16 cellular contexts compared by ENCODE assay signal in the genomic region with DNA sequence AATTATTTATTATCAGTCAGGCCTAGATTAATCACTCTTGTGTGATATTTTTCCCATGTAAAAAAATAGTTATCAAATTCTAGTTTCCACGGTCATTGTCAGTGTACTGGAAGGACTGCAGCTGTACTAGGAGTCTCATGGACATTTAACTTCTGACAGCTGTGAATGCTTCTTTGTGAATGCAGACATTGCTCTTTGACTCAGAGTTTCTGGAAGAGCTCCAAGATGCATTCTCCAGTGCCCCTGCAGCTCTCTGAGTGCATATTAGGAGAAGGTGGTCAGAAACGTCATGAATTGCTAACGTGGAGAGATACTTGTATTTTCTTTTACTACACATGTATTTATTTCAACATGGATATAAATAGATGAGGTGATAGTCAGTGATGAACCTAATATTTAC. TPM values are rescaled to one million over a fixed set of nuclear protein-coding genes. Genes with fewer than 3 reads are reported as not detected.
DNase-seq lines count a peak whose midpoint lies in the region; ATAC-seq and TF ChIP-seq lines count a peak whose summit lies in the region.
"Had no signal": no experiment of that assay in that cellular context is flagged by ENCODE, and none has a peak within 500 bp of the region (broad histone marks: within the 10 kb centered on the region; RNA-seq: fewer than 3 reads in every experiment).

No MANE protein-coding gene starts in this region.

- no peak overlapping the region for H3K4me2 ChIP-seq in Karpas-422 (ENCODE audit: low read depth, low read length, poor library complexity, severe bottlenecking)

- H3K27me3 ChIP-seq in Karpas-422 (ENCODE audit: low read length) (no peaks in the 10 kb centered on the region), kidney epithelial cell (ENCODE audit: control insufficient read depth, insufficient read depth, low read length) (no peaks in the 10 kb centered on the region), H7 (ENCODE audit: control insufficient read depth, insufficient read depth, low read length) (no peaks in the 10 kb centered on the region)
- H3K27me3 ChIP-seq: SJSA1 had no signal

- H3K27ac ChIP-seq in Karpas-422 (ENCODE audit: low read length) = no peak overlapping the region
- H3K27ac ChIP-seq: prostate gland, SJSA1 had no signal

- no peaks in the 10 kb centered on the region for H3K36me3 Mint-ChIP-seq in CD14-positive monocyte
- H3K36me3 Mint-ChIP-seq: IgD-negative memory B cell; naive thymus-derived CD8-positive, alpha-beta T cell had no signal

- DNase-seq in COLO829 (ENCODE audit: low spot score) = peak; percentile 44
- no peak for DNase-seq in Karpas-422
- peak; percentile 94 for DNase-seq in SK-MEL-5 (ENCODE audit: low read depth, low spot score)
- peak; percentile 49 for DNase-seq in kidney epithelial cell (ENCODE audit: low read depth)
- no peak for DNase-seq in H7
- DNase-seq in stimulated activated naive CD8-positive, alpha-beta T cell treated with anti-CD3 and anti-CD28 coated beads, Interleukin-15, Interleukin-2, amounts not matched to agents 100 U/mL and 50 U/mL, for 24 hours = no peak
- DNase-seq in CD14-positive monocyte (ENCODE audit: low spot score) = no peak
- DNase-seq: activated CD4-positive, alpha-beta T cell treated with anti-CD3 and anti-CD28 coated beads, Interleukin-2, amount 50 U/mL, for 4 hours; activated T-cell treated with anti-CD3 and anti-CD28 coated beads, Interleukin-2, amount 50 U/mL, for 4 hours; naive thymus-derived CD8-positive, alpha-beta T cell; NCI-H1436 had no signal

- no peaks in the 10 kb centered on the region for H3K9me3 Mint-ChIP-seq in CD14-positive monocyte
- H3K9me3 Mint-ChIP-seq: activated T-cell treated with anti-CD3 and anti-CD28 coated beads, Interleukin-2, amount 50 U/mL, for 4 hours had no signal

- peaks cover 13% of the 10 kb centered on the region for H3K4me1 ChIP-seq in Karpas-422 (ENCODE audit: low read length)
- H3K4me1 ChIP-seq: prostate gland, SJSA1 had no signal

- no peaks in the 10 kb centered on the region for H3K36me3 ChIP-seq in Karpas-422 (ENCODE audit: insufficient read depth, low read length)
- H3K36me3 ChIP-seq in kidney epithelial cell (ENCODE audit: control insufficient read depth, insufficient read depth, low read length) = no peaks in the 10 kb centered on the region
- no peaks in the 10 kb centered on the region for H3K36me3 ChIP-seq in H7 (replicated peaks; ENCODE audit: control insufficient read depth, insufficient read depth, low read length)
- H3K36me3 ChIP-seq: prostate gland, SJSA1 had no signal

- H3K4me3 ChIP-seq in Karpas-422 (ENCODE audit: low read length) (no peak overlapping the region), kidney epithelial cell (ENCODE audit: low read depth, low read length) (no peak overlapping the region), H7 (ENCODE audit: insufficient read depth, low read depth, low read length) (no peak overlapping the region)
- H3K4me3 ChIP-seq: prostate gland, SJSA1 had no signal

- H3K4me1 Mint-ChIP-seq in CD14-positive monocyte = no peaks in the 10 kb centered on the region
- H3K4me1 Mint-ChIP-seq: IgD-negative memory B cell; naive thymus-derived CD8-positive, alpha-beta T cell had no signal

- no peak for ATAC-seq in stimulated activated naive CD8-positive, alpha-beta T cell treated with anti-CD3 and anti-CD28 coated beads, Interleukin-15, Interleukin-2, amounts not matched to agents 100 U/mL and 50 U/mL, for 24 hours
- ATAC-seq in HG03565 (IDR thresholded peaks at IDR 0.05; ENCODE audit: unreplicated experiment) = no peak
- ATAC-seq: activated T-cell treated with anti-CD3 and anti-CD28 coated beads, Interleukin-2, amount 50 U/mL, for 4 hours; HCT116; naive thymus-derived CD8-positive, alpha-beta T cell had no signal

- H3K9me2 ChIP-seq in Karpas-422 (replicated peaks; ENCODE audit: insufficient read depth, low read length) = no peaks in the 10 kb centered on the region; the same call in 1 of the 2 replicates

- H3K27ac Mint-ChIP-seq in CD14-positive monocyte = no peak overlapping the region
- H3K27ac Mint-ChIP-seq: IgD-negative memory B cell; naive thymus-derived CD8-positive, alpha-beta T cell had no signal

- H3K9me3 ChIP-seq in Karpas-422 (ENCODE audit: low read length) = no peaks in the 10 kb centered on the region
- H3K9me3 ChIP-seq: prostate gland, SJSA1 had no signal

- peaks cover 0 to 3% (median 0%) of the 10 kb centered on the region in 3 donors for H3K27me3 Mint-ChIP-seq in CD14-positive monocyte (ENCODE audit: low read depth in 3 of 3)
- H3K27me3 Mint-ChIP-seq: IgD-negative memory B cell had no signal

- in situ Hi-C loops in SK-MEL-5 (cut with HindIII; ENCODE audit: low pct_unique_long_range_greater_than_20kb, low sequenced_read_pairs) = no loop called here

- no peak overlapping the region for H3K4me3 Mint-ChIP-seq in CD14-positive monocyte
- H3K4me3 Mint-ChIP-seq: activated T-cell treated with anti-CD3 and anti-CD28 coated beads, Interleukin-2, amount 50 U/mL, for 4 hours; IgD-negative memory B cell; naive thymus-derived CD8-positive, alpha-beta T cell had no signal

- TF ChIP-seq CTCF in kidney epithelial cell (IDR thresholded peaks at IDR 0.05; ENCODE audit: insufficient read depth, low read length, poor library complexity, severe bottlenecking) = no peak
- TF ChIP-seq CTCF in CD14-positive monocyte (IDR thresholded peaks at IDR 0.05) = no peak

- intact Hi-C loops in CD14-positive monocyte (cut with micrococcal nuclease) = no loop called here

- no peaks in the 10 kb centered on the region for H4K20me1 ChIP-seq in Karpas-422 (ENCODE audit: insufficient read depth, low read depth, low read length)

- no peaks in the 10 kb centered on the region for H3K79me2 ChIP-seq in Karpas-422 (ENCODE audit: low read length)

- H3K9ac ChIP-seq in Karpas-422 (ENCODE audit: low read length) = no peak overlapping the region

- H2AFZ ChIP-seq in Karpas-422 (ENCODE audit: low read length) = peak overlapping the region; percentile 88

RNA-seq across cellular contexts. Expression of gene SLITRK5, which starts 9.7 kb away (rescaled TPM):
- not detected in 2 replicates for total RNA-seq in Karpas-422 (2014; rRNA removed; shearing (Covaris generic); ENCODE audit: low replicate concordance)
- 0.24 TPM in 2 replicates for total RNA-seq in SK-MEL-5 (2014; rRNA removed; shearing (Covaris generic))
- 0.39 and 0.56 TPM in 2 replicates for polyA plus RNA-seq in SK-MEL-5 (2015; cell fraction: cytosol; rRNA removed)
- polyA plus RNA-seq in SK-MEL-5 (2015; cell fraction: nucleus; rRNA removed) = 0.76 and 1.1 TPM in 2 replicates
- under 0.01 TPM in 2 replicates for total RNA-seq in kidney epithelial cell
- total RNA-seq in H7 (2014; rRNA removed; shearing (Covaris generic)) = 0.55 and 0.85 TPM in 2 replicates
- polyA plus RNA-seq in CD14-positive monocyte = not detected
- total RNA-seq: naive thymus-derived CD8-positive, alpha-beta T cell; SJSA1 had no signal
- polyA plus RNA-seq: IgD-negative memory B cell; naive thymus-derived CD8-positive, alpha-beta T cell had no signal

Comparison
In these comparisons a context has a peak if more than half of its experiments do, and no peak if none do; other contexts are left out.
1. DNase-seq: peak in COLO829 (single experiment), SK-MEL-5 (single experiment) and kidney epithelial cell (single experiment); none in Karpas-422 (single experiment), H7 (single experiment), stimulated activated naive CD8-positive, alpha-beta T cell treated with anti-CD3 and anti-CD28 coated beads, Interleukin-15, Interleukin-2, amounts not matched to agents 100 U/mL and 50 U/mL, for 24 hours (single experiment) and CD14-positive monocyte (single experiment).